Comparison of ENCODE assay signal across 8 cellular contexts in genomic region chr19:58154679-58155648, GRCh38. TPM values are rescaled to one million over a fixed set of nuclear protein-coding genes. Genes with fewer than 3 reads are reported as not detected.
DNase-seq lines count a peak whose midpoint lies in the region; ATAC-seq and TF ChIP-seq lines count a peak whose summit lies in the region.

No MANE protein-coding gene starts in this region.

- CTCF ChIA-PET in AG04450 (lab: Charles Lee) = interaction anchor here (0.5 to 2.0 kb wide), 10 partner anchors 56 to 772 kb away, joined by 3 to 8 read pairs (median 3); no protein-coding TSS in a partner anchor

- H3K27me3 ChIP-seq in AG04450 (ENCODE audit: control insufficient read depth, insufficient read depth, low read length) (no peaks in the 10 kb centered on the region), lower lobe of right lung (ENCODE audit: low read depth) (no peaks in the 10 kb centered on the region)

- ATAC-seq in GM18867 (IDR thresholded peaks at IDR 0.05; ENCODE audit: unreplicated experiment) (peak; percentile 48), HG03159 (IDR thresholded peaks at IDR 0.05; ENCODE audit: unreplicated experiment) (peak; percentile 66), lower lobe of right lung (peak; percentile 98 to 99)

- TF ChIP-seq CTCF in AG04450 (IDR thresholded peaks at IDR 0.05; ENCODE audit: low read depth, low read length) = peak; percentile 95
- TF ChIP-seq CTCF in lower lobe of right lung (IDR thresholded peaks at IDR 0.05) = peak; percentile 95

- intact Hi-C loops in lower lobe of right lung (cut with DNase I) = loop anchor here (5.0 kb wide), 1 partner anchor 133 kb away; no protein-coding TSS in a partner anchor

- POLR2A ChIA-PET in AG04450 (lab: Yijun Ruan, JAX) = interaction anchor here (1.4 kb wide), 1 partner anchor 28 kb away, joined by 4 read pairs; the partner anchor contains the start of gene ZNF274

- peaks cover 20% of the 10 kb centered on the region for H3K4me1 ChIP-seq in lower lobe of right lung

- H3K27ac ChIP-seq in AG04450 (ENCODE audit: low read depth, low read length) (peak overlapping the region; percentile 61), lower lobe of right lung (peak overlapping the region; percentile 90)

- H3K9me3 ChIP-seq in AG04450 (ENCODE audit: control insufficient read depth, insufficient read depth, low read length) = peaks cover 72% of the 10 kb centered on the region
- peaks cover 6% of the 10 kb centered on the region for H3K9me3 ChIP-seq in lower lobe of right lung

- DNase-seq in AG04450 (ENCODE audit: low read depth, low spot score) = peak; percentile 78
- DNase-seq in NCI-H524 (lab: John Stamatoyannopoulos, UW) = peak; percentile 91 to 97
- DNase-seq in activated CD8-positive, alpha-beta memory T cell treated with anti-CD3 and anti-CD28 coated beads for 1 hour (ENCODE audit: extremely low read depth in 1 of 2, low read depth in 1 of 2) = peak; percentile 93 to 99
- DNase-seq in effector CD4-positive, alpha-beta T cell = peak; percentile 99
- DNase-seq in lower lobe of right lung = peak; percentile 96
- peak; percentile 97 to 99 for DNase-seq in stimulated activated CD4-positive, alpha-beta T cell treated with anti-CD3 and anti-CD28 coated beads, Interleukin-4, amount 100 ng/mL, for 48 hours (ENCODE audit: low read depth in 2 of 2)

- H3K36me3 ChIP-seq in lower lobe of right lung = no peaks in the 10 kb centered on the region

- H3K4me3 ChIP-seq in AG04450 (ENCODE audit: low read depth, low read length) (peak overlapping the region; percentile 81), lower lobe of right lung (peak overlapping the region; percentile 92)

RNA-seq across cellular contexts. Expression of gene ZNF329, which starts 4.4 kb away (rescaled TPM):
- 9.5 and 10.2 TPM in 2 replicates for polyA plus RNA-seq in AG04450 (2011; rRNA removed)
- 11.3 and 13.6 TPM in 2 replicates for polyA minus RNA-seq in AG04450 (2011; rRNA and poly(A)+ RNA removed)
- 5.8 TPM for total RNA-seq in lower lobe of right lung

RNA-seq across cellular contexts. Expression of gene ZNF274, which starts 27.9 kb away (rescaled TPM):
- polyA plus RNA-seq in AG04450 (2011; rRNA removed) = 13.0 and 13.2 TPM in 2 replicates
- polyA minus RNA-seq in AG04450 (2011; rRNA and poly(A)+ RNA removed) = 16.4 and 17.7 TPM in 2 replicates
- total RNA-seq in lower lobe of right lung = 27.6 TPM

RNA-seq across cellular contexts. Expression of gene ZSCAN18, which starts 56.9 kb away (rescaled TPM):
- 12.7 and 15.2 TPM in 2 replicates for polyA plus RNA-seq in AG04450 (2011; rRNA removed)
- polyA minus RNA-seq in AG04450 (2011; rRNA and poly(A)+ RNA removed) = 7.6 and 7.8 TPM in 2 replicates
- total RNA-seq in lower lobe of right lung = 44.2 TPM

Comparison
In these comparisons a context has a peak if more than half of its experiments do, and no peak if none do; other contexts are left out.
1. Peak in every context shown above with its lines: DNase-seq, ATAC-seq, H3K4me3 ChIP-seq and H3K27ac ChIP-seq.
2. ATAC-seq: peak in every context shown above with its lines; median percentile 98 in lower lobe of right lung; 66 in HG03159; 48 in GM18867.